ENCODE assay signal across 10 cellular contexts in the genomic region with DNA sequence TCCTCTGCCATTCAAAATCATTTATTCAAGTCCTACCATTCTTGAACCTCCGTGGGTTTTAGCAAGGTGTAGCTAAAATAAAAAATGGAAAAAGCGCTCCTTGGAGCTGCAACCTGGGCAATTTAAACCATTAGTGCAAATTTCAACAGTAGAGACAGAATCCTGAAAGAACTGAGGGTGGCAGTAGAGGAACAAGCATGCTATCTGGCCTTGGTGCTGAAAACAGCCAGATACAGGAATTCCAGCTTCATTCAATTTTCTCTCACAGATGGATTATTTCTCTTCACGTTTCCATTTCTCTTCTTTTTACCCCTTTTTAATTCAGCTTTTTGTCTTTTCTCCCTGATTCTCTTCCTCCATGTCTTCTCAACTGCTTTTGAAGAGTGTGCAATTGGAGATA.
DNase-seq lines count a peak whose midpoint lies in the region; ATAC-seq, FAIRE-seq and TF ChIP-seq lines count a peak whose summit lies in the region.
"Had no signal": no experiment of that assay in that cellular context is flagged by ENCODE, and none has a peak within 500 bp of the region (broad histone marks: within the 10 kb centered on the region; RNA-seq: fewer than 3 reads in every experiment).

No MANE protein-coding gene starts in this region.

- H3K27me3 Mint-ChIP-seq in natural killer cell treated with Interleukin-12 subunit alpha and Interleukin-12 subunit beta and Interleukin-15 and Interleukin-18, amount 100 ng/mL, for 72 hours = peaks cover 13 to 34% of the 10 kb centered on the region in 2 donors

- peak; percentile 91 for FAIRE-seq in H1 (lab: Jason Lieb, UNC)

- H3K4me3 ChIP-seq in H1 (ENCODE audit: extremely low read depth in 1 of 4, insufficient read depth in 2 of 4, low read depth in 3 of 4, low read length in 4 of 4) = no peak overlapping the region
- H3K4me3 ChIP-seq in neutrophil (ENCODE audit: low read depth in 1 of 2, low read length in 1 of 2) = no peak overlapping the region

- H4K8ac ChIP-seq in H1 (ENCODE audit: extremely low read depth, insufficient read depth, low read length) = no peak overlapping the region

- no peak overlapping the region for H2BK20ac ChIP-seq in H1 (ENCODE audit: low read length)

- H3K36me3 Mint-ChIP-seq in natural killer cell treated with Interleukin-12 subunit alpha and Interleukin-12 subunit beta and Interleukin-15 and Interleukin-18, amount 100 ng/mL, for 72 hours = no peaks in the 10 kb centered on the region

- TF ChIP-seq RAD21 in H1 (IDR thresholded peaks at IDR 0.05 in 1 of 2, conservative IDR thresholded peaks at IDR 0.05 in 1 of 2; ENCODE audit: low read depth in 2 of 2, low read length in 2 of 2) = peak; percentile 84

- ATAC-seq in natural killer cell treated with Interleukin-12 subunit alpha and Interleukin-12 subunit beta and Interleukin-15 and Interleukin-18, amount 100 ng/mL, for 72 hours = no peak
- no peak for ATAC-seq in GM21528 (IDR thresholded peaks at IDR 0.05; ENCODE audit: low FRiP score, unreplicated experiment)
- ATAC-seq in GM21423 (IDR thresholded peaks at IDR 0.05; ENCODE audit: unreplicated experiment) = no peak

- H3K36me3 ChIP-seq in H1 (ENCODE audit: control insufficient read depth in 2 of 4, insufficient read depth in 4 of 4, low read length in 3 of 4) (no peaks in the 10 kb centered on the region), neutrophil (no peaks in the 10 kb centered on the region)

- H4K5ac ChIP-seq in H1 (ENCODE audit: insufficient read length, low read depth, low read length) = no peak overlapping the region

- H4K20me1 ChIP-seq in H1 (replicated peaks in 1 of 2; ENCODE audit: control insufficient read depth in 1 of 2, insufficient read depth in 2 of 2, low read length in 2 of 2) = no peaks in the 10 kb centered on the region

- H2BK5ac ChIP-seq in H1 (ENCODE audit: low read depth, low read length) = no peak overlapping the region

- no peaks in the 10 kb centered on the region for H3K79me1 ChIP-seq in H1 (ENCODE audit: low read depth, low read length)

- H3K14ac ChIP-seq in H1 (ENCODE audit: insufficient read length) = no peak overlapping the region

- H3K79me2 ChIP-seq in H1 (ENCODE audit: control insufficient read depth in 1 of 2, insufficient read depth in 2 of 2, low read length in 2 of 2) = no peaks in the 10 kb centered on the region

- no peak overlapping the region for H3K56ac ChIP-seq in H1 (replicated peaks; ENCODE audit: insufficient read length, low read depth, low read length)

- H4K91ac ChIP-seq in H1 (replicated peaks; ENCODE audit: insufficient read length, low read length) = no peak overlapping the region

- H2BK12ac ChIP-seq in H1 (ENCODE audit: low read depth, low read length) = no peak overlapping the region

- H3K4me1 ChIP-seq in H1 (replicated peaks in 1 of 4; ENCODE audit: control insufficient read depth in 3 of 4, insufficient read depth in 4 of 4, low read length in 3 of 4) (no peaks in the 10 kb centered on the region), neutrophil (ENCODE audit: control insufficient read depth in 1 of 2, insufficient read depth in 1 of 2, low read depth in 1 of 2, low read length in 1 of 2) (peaks cover 5 to 7% of the 10 kb centered on the region in 2 experiments)

- WGBS in H1 (ENCODE audit: extremely low coverage in 1 of 2, insufficient coverage in 1 of 2, insufficient read length in 1 of 2, insufficient replicate concordance in 2 of 2, low coverage in 1 of 2, low lambda C conversion rate in 2 of 2, missing lambda C conversion rate in 1 of 2), 2 experiments = 28% methylated on average over 3 of the region's 3 CpGs; no CpG with 5 or more reads in 1 of the 2 experiments

- H3K27ac ChIP-seq in H1 (ENCODE audit: low read depth, low read length) (no peak overlapping the region), neutrophil (no peak overlapping the region)

- DNase-seq in ELF-1 (ENCODE audit: low read depth, low spot score) (peak; percentile 9), NOMO-1 (lab: John Stamatoyannopoulos, UW; ENCODE audit: unreplicated experiment in 2 of 2) (peak; percentile 40 to 48), H1 (ENCODE audit: low read depth in 1 of 2, low spot score in 2 of 2) (no peak), NCI-H187 (lab: John Stamatoyannopoulos, UW) (no peak)
- no peak for DNase-seq in natural killer cell treated with Interleukin-12 subunit alpha and Interleukin-12 subunit beta and Interleukin-15 and Interleukin-18, amount 100 ng/mL, for 72 hours (ENCODE audit: low spot score)
- DNase-seq: activated naive CD8-positive, alpha-beta T cell treated with anti-CD3 and anti-CD28 coated beads, Interleukin-2, amount 10 ng/mL, durations not matched to agents 7 days and 5 days; NCI-H345 had no signal

- TF ChIP-seq POLR2A in H1 (IDR thresholded peaks at IDR 0.05; ENCODE audit: control extremely low read depth in 1 of 2, low read depth in 2 of 2, low read length in 2 of 2) = no peak

- H3K9ac ChIP-seq in H1 (replicated peaks in 1 of 4; ENCODE audit: extremely low read depth in 1 of 4, low read depth in 3 of 4, low read length in 3 of 4) = no peak overlapping the region

- no peak overlapping the region for H3K4ac ChIP-seq in H1 (replicated peaks; ENCODE audit: insufficient read length, low read depth, low read length)

- no peaks in the 10 kb centered on the region; the same call in 1 of the 2 replicates for H3K23me2 ChIP-seq in H1 (ENCODE audit: low read depth, low read length)

- TF ChIP-seq EP300 in H1 (IDR thresholded peaks at IDR 0.05; ENCODE audit: borderline replicate concordance in 1 of 2, low read depth in 2 of 2, low read length in 2 of 2) = no peak

- no peak overlapping the region for H3K18ac ChIP-seq in H1 (ENCODE audit: extremely low read depth, low read length)

- no peak overlapping the region for H2AK5ac ChIP-seq in H1 (ENCODE audit: low read depth, low read length)

- H3K27me3 ChIP-seq in H1 (replicated peaks in 1 of 4; ENCODE audit: control insufficient read depth in 3 of 4, extremely low read depth in 1 of 4, insufficient read depth in 3 of 4, low read length in 3 of 4) (no peaks in the 10 kb centered on the region), neutrophil (peaks cover 5% of the 10 kb centered on the region)

- no peak overlapping the region for H3K27ac Mint-ChIP-seq in natural killer cell treated with Interleukin-12 subunit alpha and Interleukin-12 subunit beta and Interleukin-15 and Interleukin-18, amount 100 ng/mL, for 72 hours
- H3K27ac Mint-ChIP-seq: activated naive CD8-positive, alpha-beta T cell treated with anti-CD3 and anti-CD28 coated beads, Interleukin-2, amount 10 ng/mL, durations not matched to agents 7 days and 5 days had no signal

- no peak overlapping the region for H2BK15ac ChIP-seq in H1 (ENCODE audit: low read length)

- H3K9me3 Mint-ChIP-seq in natural killer cell treated with Interleukin-12 subunit alpha and Interleukin-12 subunit beta and Interleukin-15 and Interleukin-18, amount 100 ng/mL, for 72 hours = peaks cover 2% of the 10 kb centered on the region

- no peaks in the 10 kb centered on the region for H3K4me1 Mint-ChIP-seq in natural killer cell treated with Interleukin-12 subunit alpha and Interleukin-12 subunit beta and Interleukin-15 and Interleukin-18, amount 100 ng/mL, for 72 hours (ENCODE audit: low read depth in 2 of 2)

- H3K23ac ChIP-seq in H1 (ENCODE audit: insufficient read length) = no peak overlapping the region

- H2BK120ac ChIP-seq in H1 (replicated peaks; ENCODE audit: low read depth, low read length) = no peak overlapping the region

- CTCF ChIA-PET in H1 (lab: Charles Lee; ENCODE audit: partially characterized antibody) = interaction anchor here (0.8 to 3.9 kb wide), 29 partner anchors 9 to 1516 kb away, joined by 3 to 26 read pairs (median 3); no protein-coding TSS in a partner anchor

- H3K4me2 ChIP-seq in H1 (ENCODE audit: insufficient read depth in 1 of 2, low read depth in 2 of 2, low read length in 2 of 2) = no peak overlapping the region

- H2AFZ ChIP-seq in H1 (ENCODE audit: low read length) = no peak overlapping the region

- POLR2A ChIA-PET in H1 (lab: Charles Lee; ENCODE audit: partially characterized antibody) = no interaction called here

- no peak overlapping the region for H3K4me3 Mint-ChIP-seq in natural killer cell treated with Interleukin-12 subunit alpha and Interleukin-12 subunit beta and Interleukin-15 and Interleukin-18, amount 100 ng/mL, for 72 hours
- H3K4me3 Mint-ChIP-seq: activated naive CD8-positive, alpha-beta T cell treated with anti-CD3 and anti-CD28 coated beads, Interleukin-2, amount 10 ng/mL, durations not matched to agents 7 days and 5 days had no signal

- peaks cover 9 to 10% of the 10 kb centered on the region in 2 experiments for H3K9me3 ChIP-seq in H1 (ENCODE audit: insufficient read depth in 2 of 2, low read depth in 1 of 2, low read length in 1 of 2)
- no peaks in the 10 kb centered on the region for H3K9me3 ChIP-seq in neutrophil

- peak in 2 of 3 experiments; percentile 70 to 71; a peak in 3 of 4 replicates for TF ChIP-seq CTCF in H1 (IDR thresholded peaks at IDR 0.05; ENCODE audit: control extremely low read depth in 1 of 3, insufficient read depth in 1 of 3, low read depth in 1 of 3, low read length in 3 of 3)
- TF ChIP-seq CTCF in neutrophil (IDR thresholded peaks at IDR 0.05) = peak; percentile 22

TF ChIP-seq in H1, 55 proteins besides CTCF, POLR2A, EP300 and RAD21:
- peak; percentile 60; the same call in 1 of the 2 replicates for TF ChIP-seq TEAD4 (IDR thresholded peaks at IDR 0.05; ENCODE audit: low read depth, low read length)
- no peak for TF ChIP-seq CHD1 (IDR thresholded peaks at IDR 0.05; ENCODE audit: low read depth, low read length)
- TF ChIP-seq CTBP2 (IDR thresholded peaks at IDR 0.05; ENCODE audit: borderline replicate concordance, insufficient read depth, insufficient read length, low read length) = no peak
- TF ChIP-seq, protein P1, sequence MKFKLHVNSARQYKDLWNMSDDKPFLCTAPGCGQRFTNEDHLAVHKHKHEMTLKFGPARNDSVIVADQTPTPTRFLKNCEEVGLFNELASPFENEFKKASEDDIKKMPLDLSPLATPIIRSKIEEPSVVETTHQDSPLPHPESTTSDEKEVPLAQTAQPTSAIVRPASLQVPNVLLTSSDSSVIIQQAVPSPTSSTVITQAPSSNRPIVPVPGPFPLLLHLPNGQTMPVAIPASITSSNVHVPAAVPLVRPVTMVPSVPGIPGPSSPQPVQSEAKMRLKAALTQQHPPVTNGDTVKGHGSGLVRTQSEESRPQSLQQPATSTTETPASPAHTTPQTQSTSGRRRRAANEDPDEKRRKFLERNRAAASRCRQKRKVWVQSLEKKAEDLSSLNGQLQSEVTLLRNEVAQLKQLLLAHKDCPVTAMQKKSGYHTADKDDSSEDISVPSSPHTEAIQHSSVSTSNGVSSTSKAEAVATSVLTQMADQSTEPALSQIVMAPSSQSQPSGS (IDR thresholded peaks at IDR 0.05; ENCODE audit: low read length) = no peak

Comparison
In these comparisons a context has a peak if more than half of its experiments do, and no peak if none do; other contexts are left out.
1. DNase-seq: peak in ELF-1 (single experiment) and NOMO-1 (2 of 2); none in H1 (0 of 2), NCI-H187 (0 of 2) and natural killer cell treated with Interleukin-12 subunit alpha and Interleukin-12 subunit beta and Interleukin-15 and Interleukin-18, amount 100 ng/mL, for 72 hours (single experiment).